7 cellular contexts compared by ENCODE assay signal in genomic region chr16:29811170-29811895, GRCh38. TPM values are rescaled to one million over a fixed set of nuclear protein-coding genes. Genes with fewer than 3 reads are reported as not detected.
DNase-seq lines count a peak whose midpoint lies in the region; ATAC-seq, FAIRE-seq and TF ChIP-seq lines count a peak whose summit lies in the region.

No MANE protein-coding gene starts in this region.

- DNase-seq in GM12891 (ENCODE audit: insufficient read length, low spot score) (peak; percentile 71), NCI-H82 (lab: John Stamatoyannopoulos, UW) (peak; percentile 95), epidermal melanocyte (ENCODE audit: insufficient read length, low spot score) (peak; percentile 97), mesendoderm (peak; percentile 99)
- peak; percentile 90 for DNase-seq in activated CD8-positive, alpha-beta memory T cell treated with anti-CD3 and anti-CD28 coated beads, Interleukin-2, amount 10 ng/mL, durations not matched to agents 7 days and 5 days
- peak; percentile 73 for DNase-seq in stimulated activated CD8-positive, alpha-beta memory T cell treated with anti-CD3 and anti-CD28 coated beads, Interleukin-4, amount 100 ng/mL, for 24 hours (ENCODE audit: low read depth)

- H3K27ac Mint-ChIP-seq in activated CD8-positive, alpha-beta memory T cell treated with anti-CD3 and anti-CD28 coated beads, Interleukin-2, amount 10 ng/mL, durations not matched to agents 7 days and 5 days, result peak overlapping the region; percentile 87

- no peak overlapping the region for H3K23ac ChIP-seq in mesendoderm (ENCODE audit: low read length)

- peaks cover 54% of the 10 kb centered on the region for H3K4me1 Mint-ChIP-seq in activated CD8-positive, alpha-beta memory T cell treated with anti-CD3 and anti-CD28 coated beads, Interleukin-2, amount 10 ng/mL, durations not matched to agents 7 days and 5 days

- no CpG with 5 or more reads among the region's 31 CpGs for WGBS in mesendoderm (ENCODE audit: extremely low coverage, insufficient coverage, low lambda C conversion rate)

- peak; percentile 19 for ATAC-seq in HG03439 (IDR thresholded peaks at IDR 0.05; ENCODE audit: unreplicated experiment)
- ATAC-seq in activated CD8-positive, alpha-beta memory T cell treated with anti-CD3 and anti-CD28 coated beads, Interleukin-2, amount 10 ng/mL, durations not matched to agents 7 days and 5 days, result peak; percentile 37

- no peak overlapping the region for H4K8ac ChIP-seq in mesendoderm (ENCODE audit: low read depth, low read length)

- H3K4me3 ChIP-seq in mesendoderm (ENCODE audit: low read length), result peak overlapping the region; percentile 26

- peak overlapping the region; percentile 84 for H3K4me2 ChIP-seq in mesendoderm (ENCODE audit: low read length)

- H3K36me3 Mint-ChIP-seq in activated CD8-positive, alpha-beta memory T cell treated with anti-CD3 and anti-CD28 coated beads, Interleukin-2, amount 10 ng/mL, durations not matched to agents 7 days and 5 days, result peaks cover 35% of the 10 kb centered on the region

- TF ChIP-seq POLR2A in GM12891 (IDR thresholded peaks at IDR 0.05; ENCODE audit: low read depth, low read length), result peak; percentile 74; the same call in 1 of the 2 replicates

- H3K18ac ChIP-seq in mesendoderm (ENCODE audit: low read length), result no peak overlapping the region

- peak; percentile 98 for FAIRE-seq in GM12891 (lab: Jason Lieb, UNC)

- peak overlapping the region; percentile 96 for H3K4me3 Mint-ChIP-seq in activated CD8-positive, alpha-beta memory T cell treated with anti-CD3 and anti-CD28 coated beads, Interleukin-2, amount 10 ng/mL, durations not matched to agents 7 days and 5 days

- H3K36me3 ChIP-seq in mesendoderm (ENCODE audit: control insufficient read depth, insufficient read depth, low read length), result peaks cover 6% of the 10 kb centered on the region

- H3K9me3 Mint-ChIP-seq in activated CD8-positive, alpha-beta memory T cell treated with anti-CD3 and anti-CD28 coated beads, Interleukin-2, amount 10 ng/mL, durations not matched to agents 7 days and 5 days (ENCODE audit: low read depth), result no peaks in the 10 kb centered on the region

- peak overlapping the region; percentile 78 for H3K9ac ChIP-seq in mesendoderm (ENCODE audit: low read length)

- no peaks in the 10 kb centered on the region for H3K27me3 ChIP-seq in mesendoderm (ENCODE audit: insufficient read depth, low read length, poor library complexity)

- H2BK5ac ChIP-seq in mesendoderm (ENCODE audit: low read length), result peak overlapping the region; percentile 43

- H3K79me1 ChIP-seq in mesendoderm (ENCODE audit: low read length), result peaks cover 5% of the 10 kb centered on the region

- CTCF ChIA-PET in activated CD8-positive, alpha-beta memory T cell treated with anti-CD3 and anti-CD28 coated beads, Interleukin-2, amount 10 ng/mL, durations not matched to agents 7 days and 5 days (lab: Charles Lee), result interaction anchor here (1.0 to 1.1 kb wide), 2 partner anchors 10 to 26 kb away, joined by 3 to 5 read pairs; no protein-coding TSS in a partner anchor

- H3K27me3 Mint-ChIP-seq in activated CD8-positive, alpha-beta memory T cell treated with anti-CD3 and anti-CD28 coated beads, Interleukin-2, amount 10 ng/mL, durations not matched to agents 7 days and 5 days, result peaks cover 12% of the 10 kb centered on the region

- no peak overlapping the region for H3K4ac ChIP-seq in mesendoderm (ENCODE audit: low read depth, low read length)

- no peak overlapping the region for H2BK15ac ChIP-seq in mesendoderm (replicated peaks; ENCODE audit: low read depth)

- H2AK5ac ChIP-seq in mesendoderm (ENCODE audit: low read length), result no peak overlapping the region

- peaks cover 24% of the 10 kb centered on the region for H3K4me1 ChIP-seq in mesendoderm (ENCODE audit: control insufficient read depth, low read depth, low read length)

- H4K5ac ChIP-seq in mesendoderm (ENCODE audit: low read length), result no peak overlapping the region

- peaks cover 26% of the 10 kb centered on the region for H3K79me2 ChIP-seq in mesendoderm (ENCODE audit: control insufficient read depth, insufficient read depth, low read length)

- H2BK120ac ChIP-seq in mesendoderm (ENCODE audit: low read depth, low read length), result no peak overlapping the region

- H3K27ac ChIP-seq in mesendoderm (ENCODE audit: low read depth, low read length), result peak overlapping the region; percentile 76

- H3K56ac ChIP-seq in mesendoderm (ENCODE audit: low read length), result peak overlapping the region; percentile 91

TF ChIP-seq in GM12891, 5 proteins besides CTCF, POLR2A, EP300 and RAD21:
- TF ChIP-seq POU2F2 (IDR thresholded peaks at IDR 0.05; ENCODE audit: low read depth, low read length) (peak; percentile 25; the same call in 1 of the 2 replicates), PAX5 (IDR thresholded peaks at IDR 0.05; ENCODE audit: insufficient read depth, low read length, severe bottlenecking) (no peak), POLR2AphosphoS5 (IDR thresholded peaks at IDR 0.05; ENCODE audit: low read depth, low read length) (peak; percentile 74)
TF ChIP-seq in GM12891: peak in this region for 2.

RNA-seq across cellular contexts. Expression of gene PRRT2, which starts 0.7 kb away (rescaled TPM):
- 0.36 TPM for polyA plus RNA-seq in GM12891 (2012; ENCODE audit: low read depth, missing spikeins)
- 1 to 10 TPM in 1 of 2 experiments, under 1 TPM in 1; 0.85 to 1.1 TPM for total RNA-seq in activated CD8-positive, alpha-beta memory T cell treated with anti-CD3 and anti-CD28 coated beads, Interleukin-2, amount 10 ng/mL, durations not matched to agents 7 days and 5 days
- polyA plus RNA-seq in mesendoderm (2013, experiment 1 of 2), result 2.4 TPM
- polyA plus RNA-seq in mesendoderm (2013, experiment 2 of 2), result 2.5 TPM

RNA-seq across cellular contexts. Expression of gene PAGR1, which starts 4.6 kb away (rescaled TPM):
- polyA plus RNA-seq in GM12891 (2012; ENCODE audit: low read depth, missing spikeins), result 16.9 TPM
- 10 to 100 TPM; 34.3 to 35.2 TPM for total RNA-seq in activated CD8-positive, alpha-beta memory T cell treated with anti-CD3 and anti-CD28 coated beads, Interleukin-2, amount 10 ng/mL, durations not matched to agents 7 days and 5 days
- polyA plus RNA-seq in mesendoderm (2013, experiment 1 of 2), result 59.4 TPM
- polyA plus RNA-seq in mesendoderm (2013, experiment 2 of 2), result 59.3 TPM

RNA-seq across cellular contexts. Expression of gene MAZ, which starts 5.0 kb away (rescaled TPM):
- polyA plus RNA-seq in GM12891 (2012; ENCODE audit: low read depth, missing spikeins), result 133 TPM
- total RNA-seq in activated CD8-positive, alpha-beta memory T cell treated with anti-CD3 and anti-CD28 coated beads, Interleukin-2, amount 10 ng/mL, durations not matched to agents 7 days and 5 days, result 100 to 1,000 TPM; 411 to 434 TPM
- polyA plus RNA-seq in mesendoderm (2013, experiment 1 of 2), result 156 TPM
- polyA plus RNA-seq in mesendoderm (2013, experiment 2 of 2), result 158 TPM

RNA-seq across cellular contexts. Expression of gene MVP, which starts 8.9 kb away (rescaled TPM):
- polyA plus RNA-seq in GM12891 (2012; ENCODE audit: low read depth, missing spikeins), result 56.5 TPM
- total RNA-seq in activated CD8-positive, alpha-beta memory T cell treated with anti-CD3 and anti-CD28 coated beads, Interleukin-2, amount 10 ng/mL, durations not matched to agents 7 days and 5 days, result 100 to 1,000 TPM; 110 to 123 TPM
- polyA plus RNA-seq in mesendoderm (2013, experiment 1 of 2), result 0.13 TPM
- polyA plus RNA-seq in mesendoderm (2013, experiment 2 of 2), result 0.18 TPM

RNA-seq across cellular contexts. Expression of gene KIF22, which starts 20.8 kb away (rescaled TPM):
- 52.3 TPM for polyA plus RNA-seq in GM12891 (2012; ENCODE audit: low read depth, missing spikeins)
- 100 to 1,000 TPM; 205 to 266 TPM for total RNA-seq in activated CD8-positive, alpha-beta memory T cell treated with anti-CD3 and anti-CD28 coated beads, Interleukin-2, amount 10 ng/mL, durations not matched to agents 7 days and 5 days
- 74.0 TPM for polyA plus RNA-seq in mesendoderm (2013, experiment 1 of 2)
- 75.7 TPM for polyA plus RNA-seq in mesendoderm (2013, experiment 2 of 2)

Comparison
In these comparisons a context has a peak if more than half of its experiments do, and no peak if none do; other contexts are left out.
1. Peak in every context shown above with its lines: DNase-seq, ATAC-seq, H3K4me3 ChIP-seq and H3K27ac ChIP-seq.